Comparison of ENCODE assay signal across 20 cellular contexts in genomic region chr4:119205690-119206089, GRCh38.
"Had no signal": no experiment of that assay in that cellular context is flagged by ENCODE, and none has a peak within 500 bp of the region (broad histone marks: within the 10 kb centered on the region; RNA-seq: fewer than 3 reads in every experiment).

No MANE protein-coding gene starts in this region.

- ATAC-seq: stimulated activated memory B cell treated with anti-CD40 and anti-IgM and Interleukin-4, amounts not matched to agents 10 μg/mL and 1 μg/mL and 100 μg/mL, for 72 hours had no signal

- H3K36me3 Mint-ChIP-seq: stimulated activated memory B cell treated with anti-CD40 and anti-IgM and Interleukin-4, amounts not matched to agents 10 μg/mL and 1 μg/mL and 100 μg/mL, for 72 hours had no signal

- H3K36me3 ChIP-seq: esophagus squamous epithelium, thyroid gland had no signal

- H3K4me1 ChIP-seq: thyroid gland had no signal

- H3K9me3 ChIP-seq: esophagus squamous epithelium, thyroid gland had no signal

- DNase-seq: activated CD4-positive, alpha-beta memory T cell treated with anti-CD3 and anti-CD28 coated beads, Interleukin-2, amount 10 ng/mL, durations not matched to agents 7 days and 5 days; activated CD4-positive, alpha-beta T cell treated with anti-CD3 and anti-CD28 coated beads for 48 hours; activated CD4-positive, CD25-positive, alpha-beta regulatory T cell; activated naive CD4-positive, alpha-beta T cell treated with anti-CD3 and anti-CD28 coated beads, Interleukin-2, amount 50 U/mL, for 16 hours; activated T-cell treated with anti-CD3 and anti-CD28 coated beads, Interleukin-2, amount 50 U/mL, for 24 hours; effector CD8-positive, alpha-beta T cell; esophagus squamous epithelium; hypothalamus; islet precursor cell; mammary epithelial cell; small intestine; stimulated activated CD4-positive, alpha-beta T cell treated with anti-CD3 and anti-CD28 coated beads, Interleukin-4, amount 100 ng/mL, for 4 hours; T-helper 1 cell; T-helper 9 cell; thyroid gland had no signal

- H3K9me3 Mint-ChIP-seq: activated CD4-positive, alpha-beta memory T cell treated with anti-CD3 and anti-CD28 coated beads, Interleukin-2, amount 10 ng/mL, durations not matched to agents 7 days and 5 days; dendritic cell treated with granulocyte-macrophage colony-stimulating factor and Interleukin-4, amounts not matched to agents 40 ng/mL and 50 ng/mL, for 4 days had no signal

- H3K4me3 ChIP-seq: esophagus squamous epithelium, thyroid gland had no signal

- H3K27ac Mint-ChIP-seq: activated CD4-positive, alpha-beta memory T cell treated with anti-CD3 and anti-CD28 coated beads, Interleukin-2, amount 10 ng/mL, durations not matched to agents 7 days and 5 days; activated T-cell treated with anti-CD3 and anti-CD28 coated beads, Interleukin-2, amount 50 U/mL, for 24 hours; activated T-helper 2 cell treated with anti-CD3 and anti-CD28 coated beads, Interferon-gamma antibody, Interleukin-2, Interleukin-4, amounts not matched to agents 10 μg/mL and 5 μg/mL and 100 μg/mL, durations not matched to agents 14 hours and 24 hours and 36 hours; dendritic cell treated with granulocyte-macrophage colony-stimulating factor and Interleukin-4, amounts not matched to agents 40 ng/mL and 50 ng/mL, for 4 days; progenitor cell of endocrine pancreas; stimulated activated memory B cell treated with anti-CD40 and anti-IgM and Interleukin-4, amounts not matched to agents 10 μg/mL and 1 μg/mL and 100 μg/mL, for 72 hours had no signal

- H3K27me3 ChIP-seq: esophagus squamous epithelium, thyroid gland had no signal

- H3K27me3 Mint-ChIP-seq: activated T-cell treated with anti-CD3 and anti-CD28 coated beads, Interleukin-2, amount 50 U/mL, for 24 hours; progenitor cell of endocrine pancreas; stimulated activated memory B cell treated with anti-CD40 and anti-IgM and Interleukin-4, amounts not matched to agents 10 μg/mL and 1 μg/mL and 100 μg/mL, for 72 hours had no signal

- H3K4me3 Mint-ChIP-seq: activated CD4-positive, alpha-beta memory T cell treated with anti-CD3 and anti-CD28 coated beads, Interleukin-2, amount 10 ng/mL, durations not matched to agents 7 days and 5 days; activated T-cell treated with anti-CD3 and anti-CD28 coated beads, Interleukin-2, amount 50 U/mL, for 24 hours; dendritic cell treated with granulocyte-macrophage colony-stimulating factor and Interleukin-4, amounts not matched to agents 40 ng/mL and 50 ng/mL, for 4 days; neural crest cell; stimulated activated memory B cell treated with anti-CD40 and anti-IgM and Interleukin-4, amounts not matched to agents 10 μg/mL and 1 μg/mL and 100 μg/mL, for 72 hours had no signal
